In the genomic region with DNA sequence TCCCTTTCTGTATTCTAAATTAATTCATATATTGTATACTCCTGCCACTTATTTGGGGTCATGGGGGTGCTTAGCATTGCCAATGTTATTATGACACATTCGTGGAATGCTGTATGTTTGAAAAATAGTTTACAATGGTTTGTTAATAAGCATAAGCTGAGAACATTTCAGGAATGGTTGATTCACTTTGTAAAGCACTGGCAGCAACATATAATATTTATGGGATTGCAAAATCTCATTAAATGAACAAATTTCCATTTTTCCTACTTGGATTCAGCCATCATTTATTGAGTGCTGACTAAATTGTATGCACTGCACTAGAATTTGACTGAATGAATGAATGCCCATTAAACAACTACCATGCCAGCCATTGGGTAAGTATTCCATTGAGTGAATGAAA, we compare ENCODE assay signal across 21 cellular contexts.
DNase-seq lines count a peak whose midpoint lies in the region; ATAC-seq and TF ChIP-seq lines count a peak whose summit lies in the region.
"Had no signal": no experiment of that assay in that cellular context is flagged by ENCODE, and none has a peak within 500 bp of the region (broad histone marks: within the 10 kb centered on the region; RNA-seq: fewer than 3 reads in every experiment).

No MANE protein-coding gene starts in this region.

- intact Hi-C loops in Caco-2 (cut with micrococcal nuclease; ENCODE audit: unreplicated experiment), result no loop called here
- intact Hi-C loops in head of caudate nucleus (cut with DNase I), result no loop called here

- no peak for TF ChIP-seq CTCF in AG10803 (conservative IDR thresholded peaks at IDR 0.05; ENCODE audit: low read length)
- TF ChIP-seq CTCF in fibroblast of mammary gland (conservative IDR thresholded peaks at IDR 0.05; ENCODE audit: control insufficient read depth, insufficient read depth, low read depth, low read length), result no peak
- no peak for TF ChIP-seq CTCF in Caco-2 (IDR thresholded peaks at IDR 0.05; ENCODE audit: insufficient read depth in 1 of 2, low read depth in 1 of 2, low read length in 1 of 2, severe bottlenecking in 1 of 2, unreplicated experiment in 1 of 2)

- no peaks in the 10 kb centered on the region for H3K4me1 Mint-ChIP-seq in Caco-2 (ENCODE audit: low read depth, unreplicated experiment)
- H3K4me1 Mint-ChIP-seq: CD4-positive, alpha-beta memory T cell had no signal

- H3K36me3 ChIP-seq in Caco-2 (ENCODE audit: control insufficient read depth, insufficient read depth, low read length), result no peaks in the 10 kb centered on the region

- H3K27me3 Mint-ChIP-seq in Caco-2 (ENCODE audit: insufficient read depth, unreplicated experiment), result peaks cover 5% of the 10 kb centered on the region
- H3K27me3 Mint-ChIP-seq: CD4-positive, alpha-beta memory T cell had no signal

- H3K27ac Mint-ChIP-seq in Caco-2 (ENCODE audit: unreplicated experiment), result no peak overlapping the region
- H3K27ac Mint-ChIP-seq: CD4-positive, alpha-beta memory T cell had no signal

- H3K4me3 ChIP-seq in AG10803 (ENCODE audit: low read length), result no peak overlapping the region
- no peak overlapping the region for H3K4me3 ChIP-seq in fibroblast of mammary gland (ENCODE audit: control insufficient read depth, low read depth, low read length)
- H3K4me3 ChIP-seq in Caco-2 (ENCODE audit: low read depth, low read length), result no peak overlapping the region
- H3K4me3 ChIP-seq: A549, GM12878, GM23248 had no signal

- no peaks in the 10 kb centered on the region for H3K27me3 ChIP-seq in Caco-2 (replicated peaks; ENCODE audit: control insufficient read depth, insufficient read depth, low read length)

- H3K4me1 ChIP-seq in Caco-2, result peaks cover 3% of the 10 kb centered on the region; the same call in 1 of the 2 replicates

- no peaks in the 10 kb centered on the region for H3K9me3 ChIP-seq in Caco-2
- H3K9me3 ChIP-seq: A549 had no signal

- DNase-seq in AG10803 (ENCODE audit: low read depth) (peak; percentile 51), HCEC 1CT (peak; percentile 20), amniotic epithelial cell (ENCODE audit: low read depth) (peak; percentile 34), fibroblast of mammary gland (ENCODE audit: low read depth) (peak; percentile 18), HK-2 (ENCODE audit: unreplicated experiment) (no peak), Caco-2 (no peak), head of caudate nucleus (no peak)
- DNase-seq: 8988T; C1 segment of cervical spinal cord; CD4-positive, alpha-beta memory T cell; COR-L47; DMS153; DND-41; EL; GDM1; GM23248; H7 had no signal

- CTCF ChIA-PET in Caco-2 (lab: Charles Lee), result no interaction called here

- no peaks in the 10 kb centered on the region for H3K9me3 Mint-ChIP-seq in Caco-2 (ENCODE audit: unreplicated experiment)

- ATAC-seq in HG02938 (IDR thresholded peaks at IDR 0.05; ENCODE audit: unreplicated experiment), result no peak
- ATAC-seq: A549, GM12878, HCT116 had no signal

- no TSS peak for BruUV-seq in Caco-2 (replicated peaks; lab: Mats Ljungman, UMichigan)

- POLR2A ChIA-PET in Caco-2 (lab: Charles Lee), result no interaction called here

- H3K4me3 Mint-ChIP-seq in Caco-2 (ENCODE audit: unreplicated experiment), result no peak overlapping the region
- H3K4me3 Mint-ChIP-seq: CD4-positive, alpha-beta memory T cell had no signal

- no peaks in the 10 kb centered on the region for H3K36me3 Mint-ChIP-seq in Caco-2 (ENCODE audit: insufficient read depth, unreplicated experiment)
- H3K36me3 Mint-ChIP-seq: CD4-positive, alpha-beta memory T cell had no signal

Comparison
In these comparisons a context has a peak if more than half of its experiments do, and no peak if none do; other contexts are left out.
1. DNase-seq: peak in AG10803 (single experiment), HCEC 1CT (single experiment), amniotic epithelial cell (single experiment) and fibroblast of mammary gland (single experiment); none in HK-2 (single experiment), Caco-2 (0 of 2) and head of caudate nucleus (0 of 42).